In genomic region chr1:93504247-93505033, GRCh38 we compare ENCODE assay signal across 16 cellular contexts.
"Had no signal": no experiment of that assay in that cellular context is flagged by ENCODE, and none has a peak within 500 bp of the region (broad histone marks: within the 10 kb centered on the region; RNA-seq: fewer than 3 reads in every experiment).

No MANE protein-coding gene starts in this region.

- H3K9me3 Mint-ChIP-seq: activated T-helper 2 cell treated with anti-CD3 and anti-CD28 coated beads, Interferon-gamma antibody, Interleukin-2, Interleukin-4, amounts not matched to agents 10 μg/mL and 5 μg/mL and 100 μg/mL, durations not matched to agents 14 hours and 24 hours and 36 hours had no signal

- H3K27me3 ChIP-seq: body of pancreas, esophagus squamous epithelium, neural progenitor cell, sigmoid colon, spleen had no signal

- H3K4me1 ChIP-seq: body of pancreas, esophagus squamous epithelium, neural progenitor cell, sigmoid colon, spleen had no signal

- H3K9me3 ChIP-seq: body of pancreas, esophagus squamous epithelium, sigmoid colon, spleen had no signal

- H3K4me1 Mint-ChIP-seq: neural progenitor cell; stimulated activated naive CD8-positive, alpha-beta T cell treated with anti-CD3 and anti-CD28 coated beads, Interleukin-15, amount 100 ng/mL, for 72 hours had no signal

- H3K4me2 ChIP-seq: neural progenitor cell had no signal

- H3K36me3 ChIP-seq: sigmoid colon, spleen had no signal

- H3K27ac ChIP-seq: body of pancreas, coronary artery, esophagus squamous epithelium, neural progenitor cell, sigmoid colon, spleen had no signal

- DNase-seq: activated CD4-positive, alpha-beta T cell treated with anti-CD3 and anti-CD28 coated beads, Interleukin-2, amount 50 U/mL, for 48 hours; activated naive CD4-positive, alpha-beta T cell treated with anti-CD3 and anti-CD28 coated beads, Interleukin-2, amount 50 U/mL, for 16 hours; activated T-cell treated with anti-CD3 and anti-CD28 coated beads, Interleukin-2, amount 50 U/mL, for 1 hour; body of pancreas; caudate nucleus; esophagus squamous epithelium; foreskin fibroblast; kidney glomerular epithelial cell; midbrain; sigmoid colon; spleen; stimulated activated naive CD8-positive, alpha-beta T cell treated with anti-CD3 and anti-CD28 coated beads, Interleukin-15, amount 100 ng/mL, for 72 hours; SW 1271 had no signal

- H3K27ac Mint-ChIP-seq: activated T-helper 2 cell treated with anti-CD3 and anti-CD28 coated beads, Interferon-gamma antibody, Interleukin-2, Interleukin-4, amounts not matched to agents 10 μg/mL and 5 μg/mL and 100 μg/mL, durations not matched to agents 14 hours and 24 hours and 36 hours; neural progenitor cell; stimulated activated naive CD8-positive, alpha-beta T cell treated with anti-CD3 and anti-CD28 coated beads, Interleukin-15, amount 100 ng/mL, for 72 hours had no signal

- H3K4me3 ChIP-seq: body of pancreas, coronary artery, esophagus squamous epithelium, neural progenitor cell, sigmoid colon, spleen had no signal

- H2AFZ ChIP-seq: neural progenitor cell had no signal

- ATAC-seq: body of pancreas; stimulated activated naive CD8-positive, alpha-beta T cell treated with anti-CD3 and anti-CD28 coated beads, Interleukin-15, amount 100 ng/mL, for 72 hours had no signal

- H3K4me3 Mint-ChIP-seq: neural progenitor cell; stimulated activated naive CD8-positive, alpha-beta T cell treated with anti-CD3 and anti-CD28 coated beads, Interleukin-15, amount 100 ng/mL, for 72 hours had no signal
